Comparison of ENCODE assay signal across 31 cellular contexts in the genomic region with DNA sequence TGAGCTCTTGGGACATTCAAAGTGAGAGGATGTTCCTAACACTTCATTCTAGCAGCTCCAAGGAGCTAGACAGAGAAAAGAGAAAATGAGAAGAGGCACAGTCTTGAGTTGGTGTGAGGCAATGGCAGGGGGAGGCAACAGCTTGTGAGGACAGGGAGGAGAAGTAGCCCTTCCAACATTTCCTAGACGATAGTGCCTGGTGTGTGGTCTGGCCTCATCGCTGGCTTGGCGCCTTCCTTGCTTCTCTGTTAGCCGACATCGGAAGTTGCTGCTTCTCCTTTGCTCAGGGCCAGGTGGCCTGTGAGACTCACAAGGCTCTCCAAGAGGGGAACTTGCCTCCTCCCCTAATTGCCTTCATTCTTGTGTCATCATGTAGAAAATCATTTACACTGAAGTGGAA.
DNase-seq lines count a peak whose midpoint lies in the region; TF ChIP-seq lines count a peak whose summit lies in the region.
"Had no signal": no experiment of that assay in that cellular context is flagged by ENCODE, and none has a peak within 500 bp of the region (broad histone marks: within the 10 kb centered on the region; RNA-seq: fewer than 3 reads in every experiment).

No MANE protein-coding gene starts in this region.

- no peak for TF ChIP-seq EP300 in suprapubic skin (IDR thresholded peaks at IDR 0.05)

- no peak overlapping the region for H3K9ac ChIP-seq in neural progenitor cell
- H3K9ac ChIP-seq: KMS-11 had no signal

- H3K9me3 Mint-ChIP-seq in neural progenitor cell: no peaks in the 10 kb centered on the region

- H3K36me3 Mint-ChIP-seq in neural progenitor cell: no peaks in the 10 kb centered on the region
- H3K36me3 Mint-ChIP-seq: activated naive CD4-positive, alpha-beta T cell treated with anti-CD3 and anti-CD28 coated beads, Interleukin-2, amount 10 ng/mL, durations not matched to agents 7 days and 5 days had no signal

- no peaks in the 10 kb centered on the region for H3K79me2 ChIP-seq in neural progenitor cell (ENCODE audit: low read depth)

- H3K9me3 ChIP-seq in neural progenitor cell (ENCODE audit: low read depth): no peaks in the 10 kb centered on the region
- no peaks in the 10 kb centered on the region for H3K9me3 ChIP-seq in suprapubic skin
- H3K9me3 ChIP-seq: BE2C, heart right ventricle, right lobe of liver, stomach, transverse colon had no signal

- H3K27me3 ChIP-seq in neural progenitor cell (no peaks in the 10 kb centered on the region), suprapubic skin (no peaks in the 10 kb centered on the region)
- H3K27me3 ChIP-seq: BE2C, brain microvascular endothelial cell, heart right ventricle, right lobe of liver, stomach, transverse colon had no signal

- no peak overlapping the region for H3K4me2 ChIP-seq in neural progenitor cell
- H3K4me2 ChIP-seq: KMS-11 had no signal

- WGBS in suprapubic skin: 83% methylated on average over 5 of the region's 5 CpGs

- no peaks in the 10 kb centered on the region for H3K4me1 Mint-ChIP-seq in neural progenitor cell
- H3K4me1 Mint-ChIP-seq: activated CD4-positive, alpha-beta T cell treated with anti-CD3 and anti-CD28 coated beads for 36 hours; activated naive CD4-positive, alpha-beta T cell treated with anti-CD3 and anti-CD28 coated beads, Interleukin-2, amount 10 ng/mL, durations not matched to agents 7 days and 5 days; CD8-positive, alpha-beta memory T cell had no signal

- H3K4me3 Mint-ChIP-seq in neural progenitor cell: no peak overlapping the region
- H3K4me3 Mint-ChIP-seq: activated CD4-positive, alpha-beta T cell treated with anti-CD3 and anti-CD28 coated beads for 36 hours; activated CD8-positive, alpha-beta T cell treated with anti-CD3 and anti-CD28 coated beads, Interleukin-2, amount 10 ng/mL, durations not matched to agents 7 days and 5 days; activated naive CD4-positive, alpha-beta T cell treated with anti-CD3 and anti-CD28 coated beads, Interleukin-2, amount 10 ng/mL, durations not matched to agents 7 days and 5 days; CD8-positive, alpha-beta memory T cell had no signal

- no peak for TF ChIP-seq POLR2A in suprapubic skin (IDR thresholded peaks at IDR 0.05)

- H3K27ac Mint-ChIP-seq in neural progenitor cell: no peak overlapping the region
- H3K27ac Mint-ChIP-seq: activated CD4-positive, alpha-beta T cell treated with anti-CD3 and anti-CD28 coated beads for 36 hours; activated CD8-positive, alpha-beta T cell treated with anti-CD3 and anti-CD28 coated beads, Interleukin-2, amount 10 ng/mL, durations not matched to agents 7 days and 5 days; activated naive CD4-positive, alpha-beta T cell treated with anti-CD3 and anti-CD28 coated beads, Interleukin-2, amount 10 ng/mL, durations not matched to agents 7 days and 5 days; CD8-positive, alpha-beta memory T cell had no signal

- TF ChIP-seq CTCF in neural progenitor cell (IDR thresholded peaks at IDR 0.05) (no peak), suprapubic skin (IDR thresholded peaks at IDR 0.05) (no peak)

- H4K20me1 ChIP-seq in neural progenitor cell (ENCODE audit: low read depth): no peaks in the 10 kb centered on the region

- H3K4me1 ChIP-seq in neural progenitor cell (no peaks in the 10 kb centered on the region), suprapubic skin (no peaks in the 10 kb centered on the region)
- H3K4me1 ChIP-seq: BE2C, right lobe of liver had no signal

- H3K4me3 ChIP-seq in neural progenitor cell: no peak overlapping the region
- H3K4me3 ChIP-seq in suprapubic skin: no peak overlapping the region
- H3K4me3 ChIP-seq: heart right ventricle, right lobe of liver, stomach, transverse colon had no signal

- no peak overlapping the region for H2AFZ ChIP-seq in neural progenitor cell (replicated peaks)

- H3K27ac ChIP-seq in neural progenitor cell: no peak overlapping the region
- H3K27ac ChIP-seq in suprapubic skin: no peak overlapping the region
- H3K27ac ChIP-seq: brain microvascular endothelial cell, heart right ventricle, HL-60, KMS-11, right lobe of liver, VCaP had no signal

- H3K27me3 Mint-ChIP-seq in neural progenitor cell (ENCODE audit: insufficient read depth, low read depth): peaks cover 4% of the 10 kb centered on the region
- H3K27me3 Mint-ChIP-seq: activated naive CD4-positive, alpha-beta T cell treated with anti-CD3 and anti-CD28 coated beads, Interleukin-2, amount 10 ng/mL, durations not matched to agents 7 days and 5 days had no signal

- DNase-seq in NCI-H2107 treated with DMSO at 0.1 percent for 48 hours (lab: John Stamatoyannopoulos, UW; ENCODE audit: unreplicated experiment) (peak; percentile 19), NCI-H2107 (lab: John Stamatoyannopoulos, UW) (no peak), HCEC 1CT (peak; percentile 4), NOMO-1 treated with DMSO at 0.1 percent for 48 hours (lab: John Stamatoyannopoulos, UW; ENCODE audit: unreplicated experiment) (peak; percentile 48), neural progenitor cell (ENCODE audit: low spot score) (peak; percentile 25), suprapubic skin (ENCODE audit: low spot score in 2 of 2) (no peak), NCI-H1417 treated with DMSO at 0.1 percent for 48 hours (lab: John Stamatoyannopoulos, UW) (no peak)
- DNase-seq in NK-92 treated with Interleukin-12 subunit alpha and Interleukin-12 subunit beta, amount 100 ng/mL, for 24 hours (lab: John Stamatoyannopoulos, UW): no peak
- DNase-seq: activated CD4-positive, alpha-beta T cell treated with anti-CD3 and anti-CD28 coated beads for 36 hours; activated CD8-positive, alpha-beta T cell treated with anti-CD3 and anti-CD28 coated beads, Interleukin-2, amount 10 ng/mL, durations not matched to agents 7 days and 5 days; activated naive CD4-positive, alpha-beta T cell treated with anti-CD3 and anti-CD28 coated beads, Interleukin-2, amount 10 ng/mL, durations not matched to agents 7 days and 5 days; BE2C; brain microvascular endothelial cell; CD8-positive, alpha-beta memory T cell; DMS53; foreskin melanocyte; heart right ventricle; kidney; left ventricle myocardium superior; mesendoderm; NCI-H2081; NCI-H69; posterior cingulate gyrus; right lobe of liver; SIG-M5; stomach; T1000; transverse colon had no signal

- H3F3A ChIP-seq in neural progenitor cell (ENCODE audit: low read depth): no peaks in the 10 kb centered on the region

- H3K36me3 ChIP-seq in neural progenitor cell (no peaks in the 10 kb centered on the region), suprapubic skin (no peaks in the 10 kb centered on the region)
- H3K36me3 ChIP-seq: BE2C, brain microvascular endothelial cell, heart right ventricle, right lobe of liver, stomach, transverse colon had no signal

Comparison
In these comparisons a context has a peak if more than half of its experiments do, and no peak if none do; other contexts are left out.
1. DNase-seq: peak in NCI-H2107 treated with DMSO at 0.1 percent for 48 hours (single experiment), HCEC 1CT (single experiment), NOMO-1 treated with DMSO at 0.1 percent for 48 hours (single experiment) and neural progenitor cell (single experiment); none in NCI-H2107 (single experiment), suprapubic skin (0 of 2), NCI-H1417 treated with DMSO at 0.1 percent for 48 hours (single experiment) and NK-92 treated with Interleukin-12 subunit alpha and Interleukin-12 subunit beta, amount 100 ng/mL, for 24 hours (single experiment).